In the genomic region with DNA sequence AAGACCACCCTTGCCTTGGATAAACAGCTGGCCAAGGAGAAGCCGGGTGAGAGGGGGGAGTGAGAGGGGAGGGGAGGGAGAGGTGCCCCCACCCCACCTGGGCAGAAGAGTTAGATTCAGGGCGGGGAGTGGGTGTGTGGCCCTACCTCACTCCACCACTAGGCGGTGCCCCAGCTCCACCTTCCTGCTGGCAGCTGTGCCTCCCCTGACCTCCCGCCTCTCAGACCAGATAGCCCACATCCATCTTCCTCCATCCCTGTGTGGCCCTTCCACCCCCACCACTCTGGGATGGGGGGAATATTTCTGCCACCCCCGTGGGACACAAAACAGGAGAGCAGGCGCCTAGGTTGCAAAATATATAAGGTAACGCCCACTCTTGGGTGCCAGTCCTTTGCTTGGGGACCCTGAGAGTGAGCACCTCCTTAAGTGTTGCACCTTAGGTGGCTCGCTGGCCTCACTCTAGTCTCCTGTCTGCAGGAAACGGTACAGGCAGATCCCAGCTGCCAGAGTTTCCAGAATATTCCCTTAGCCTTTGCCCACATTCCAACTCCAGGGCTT, we compare ENCODE assay signal across 8 cellular contexts.
DNase-seq lines count a peak whose midpoint lies in the region; ATAC-seq and TF ChIP-seq lines count a peak whose summit lies in the region.

No MANE protein-coding gene starts in this region.

- H3K4me3 ChIP-seq in fibroblast of mammary gland (ENCODE audit: control insufficient read depth, low read depth, low read length) = no peak overlapping the region

- peak; percentile 77 for TF ChIP-seq CTCF in fibroblast of mammary gland (conservative IDR thresholded peaks at IDR 0.05; ENCODE audit: control insufficient read depth, insufficient read depth, low read depth, low read length)

- peak; percentile 38 for DNase-seq in activated gamma-delta T cell treated with Interleukin-2 at 50 U/mL for 16 hours
- no peak for DNase-seq in activated gamma-delta T cell (lab: John Stamatoyannopoulos, UW)
- DNase-seq in NCI-H82 (lab: John Stamatoyannopoulos, UW) = peak; percentile 81
- DNase-seq in activated T-cell treated with anti-CD3 and anti-CD28 coated beads for 4 hours = peak; percentile 40
- DNase-seq in fibroblast of mammary gland (ENCODE audit: low read depth) = peak; percentile 45
- DNase-seq in pons (ENCODE audit: low spot score) = peak; percentile 18
- DNase-seq in SKM-1 (lab: John Stamatoyannopoulos, UW; ENCODE audit: unreplicated experiment) = no peak

- ATAC-seq in HG03571 (IDR thresholded peaks at IDR 0.05; ENCODE audit: unreplicated experiment) = no peak

Comparison
In these comparisons a context has a peak if more than half of its experiments do, and no peak if none do; other contexts are left out.
1. DNase-seq: peak in activated gamma-delta T cell treated with Interleukin-2 at 50 U/mL for 16 hours (single experiment), NCI-H82 (single experiment), activated T-cell treated with anti-CD3 and anti-CD28 coated beads for 4 hours (single experiment), fibroblast of mammary gland (single experiment) and pons (single experiment); none in activated gamma-delta T cell (single experiment) and SKM-1 (single experiment).